Comparison of ENCODE assay signal across 1 cellular context in the genomic region with DNA sequence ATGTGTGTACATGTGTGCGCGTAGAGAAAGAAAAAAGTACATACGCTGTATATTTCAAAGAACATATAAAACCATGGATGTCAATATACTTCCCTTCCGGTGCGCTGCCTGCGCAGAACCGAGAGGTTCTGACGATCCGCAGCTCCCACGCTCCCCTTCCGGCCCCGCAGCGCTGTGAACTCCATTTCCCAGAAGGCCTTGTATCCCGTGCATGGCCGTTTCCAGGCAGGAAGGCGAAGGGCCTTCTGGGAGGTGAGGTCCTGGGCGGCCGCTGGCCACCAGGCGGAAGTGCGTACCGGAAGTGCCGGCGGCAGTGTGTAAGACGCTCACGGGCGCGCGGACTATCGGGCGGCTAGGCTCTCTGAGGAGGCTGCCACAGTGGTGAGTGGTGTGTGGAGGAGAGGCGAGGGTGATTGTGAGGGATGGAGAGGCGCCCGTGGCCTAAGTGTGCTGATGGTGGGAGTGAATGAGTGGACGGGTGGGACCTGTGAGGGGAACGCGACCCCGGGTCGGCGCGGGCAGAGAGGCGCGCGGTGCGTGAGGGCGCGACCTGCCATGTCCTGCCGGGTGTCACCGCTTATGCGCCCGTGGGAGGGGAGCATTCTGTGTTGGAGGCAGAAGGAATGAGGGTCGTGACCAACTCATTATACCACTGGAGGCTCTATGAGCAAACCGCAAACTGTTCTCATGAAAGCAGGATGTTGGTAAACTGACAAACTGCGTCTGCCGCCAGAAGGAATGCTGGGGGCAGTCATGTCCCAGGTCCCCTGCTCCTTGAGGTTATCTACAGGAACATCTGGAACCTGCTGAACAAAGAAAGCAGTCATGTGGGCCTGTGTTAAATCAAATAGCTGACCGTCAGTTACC.
TF ChIP-seq lines count a peak whose summit lies in the region.

A gene with protein sequence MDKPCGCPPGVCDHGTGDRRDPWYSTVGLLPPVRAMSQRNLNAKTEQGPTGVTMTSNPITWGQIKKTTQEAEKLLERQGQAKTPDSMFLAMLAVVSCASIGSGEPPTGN (plus strand): TSS at position 313 of the 867 bp plus-strand sequence. CDS start 6,792 bp downstream, outside the sequence.

TF ChIP-seq in K562, 482 proteins besides CTCF, POLR2A, EP300 and RAD21 (continued from another document and continues in another):
- TF ChIP-seq, protein P1, sequence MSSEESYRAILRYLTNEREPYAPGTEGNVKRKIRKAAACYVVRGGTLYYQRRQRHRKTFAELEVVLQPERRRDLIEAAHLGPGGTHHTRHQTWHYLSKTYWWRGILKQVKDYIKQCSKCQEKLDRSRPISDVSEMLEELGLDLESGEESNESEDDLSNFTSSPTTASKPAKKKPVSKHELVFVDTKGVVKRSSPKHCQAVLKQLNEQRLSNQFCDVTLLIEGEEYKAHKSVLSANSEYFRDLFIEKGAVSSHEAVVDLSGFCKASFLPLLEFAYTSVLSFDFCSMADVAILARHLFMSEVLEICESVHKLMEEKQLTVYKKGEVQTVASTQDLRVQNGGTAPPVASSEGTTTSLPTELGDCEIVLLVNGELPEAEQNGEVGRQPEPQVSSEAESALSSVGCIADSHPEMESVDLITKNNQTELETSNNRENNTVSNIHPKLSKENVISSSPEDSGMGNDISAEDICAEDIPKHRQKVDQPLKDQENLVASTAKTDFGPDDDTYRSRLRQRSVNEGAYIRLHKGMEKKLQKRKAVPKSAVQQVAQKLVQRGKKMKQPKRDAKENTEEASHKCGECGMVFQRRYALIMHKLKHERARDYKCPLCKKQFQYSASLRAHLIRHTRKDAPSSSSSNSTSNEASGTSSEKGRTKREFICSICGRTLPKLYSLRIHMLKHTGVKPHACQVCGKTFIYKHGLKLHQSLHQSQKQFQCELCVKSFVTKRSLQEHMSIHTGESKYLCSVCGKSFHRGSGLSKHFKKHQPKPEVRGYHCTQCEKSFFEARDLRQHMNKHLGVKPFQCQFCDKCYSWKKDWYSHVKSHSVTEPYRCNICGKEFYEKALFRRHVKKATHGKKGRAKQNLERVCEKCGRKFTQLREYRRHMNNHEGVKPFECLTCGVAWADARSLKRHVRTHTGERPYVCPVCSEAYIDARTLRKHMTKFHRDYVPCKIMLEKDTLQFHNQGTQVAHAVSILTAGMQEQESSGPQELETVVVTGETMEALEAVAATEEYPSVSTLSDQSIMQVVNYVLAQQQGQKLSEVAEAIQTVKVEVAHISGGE (CRISPR knock-in tag; IDR thresholded peaks at IDR 0.05): peak; percentile 63 to 97 (median 81); a peak in 5 of 6 replicates
- TF ChIP-seq SLC30A9 (CRISPR knock-in tag; IDR thresholded peaks at IDR 0.05) (no peak), ZNF134 (CRISPR knock-in tag; conservative IDR thresholded peaks at IDR 0.05) (no peak), SETDB1 (IDR thresholded peaks at IDR 0.05; ENCODE audit: low read length) (peak; percentile 86), ZNF408 (CRISPR knock-in tag; IDR thresholded peaks at IDR 0.05; ENCODE audit: low read depth) (no peak), GATAD2A (IDR thresholded peaks at IDR 0.05) (peak; percentile 25; the same call in 1 of the 2 replicates), CCAR2 (IDR thresholded peaks at IDR 0.05; ENCODE audit: low read depth, low read length) (no peak), ZNF707 (CRISPR knock-in tag; conservative IDR thresholded peaks at IDR 0.05) (no peak), MXI1 (IDR thresholded peaks at IDR 0.05; ENCODE audit: low read depth, low read length) (no peak), ZNF57 (CRISPR knock-in tag; IDR thresholded peaks at IDR 0.05) (no peak), SMARCE1 (IDR thresholded peaks at IDR 0.05) (0 out of 2 replicates have a peak, but pooled peaks have one; percentile 39), TEAD2 (tag; IDR thresholded peaks at IDR 0.05) (no peak), FOXJ3 (CRISPR knock-in tag; IDR thresholded peaks at IDR 0.05) (no peak), ZNF507 (tag; conservative IDR thresholded peaks at IDR 0.05) (no peak), GATAD2B (IDR thresholded peaks at IDR 0.05; ENCODE audit: borderline replicate concordance) (0 out of 2 replicates have a peak, but pooled peaks have one; percentile 54), NFXL1 (CRISPR knock-in tag; IDR thresholded peaks at IDR 0.05) (no peak), CREBBP (IDR thresholded peaks at IDR 0.05; ENCODE audit: low read depth, low read length) (no peak), XRCC5 (IDR thresholded peaks at IDR 0.05; ENCODE audit: low read depth, low read length) (no peak; the same call in 1 of the 2 replicates), HNRNPH1 (optimal IDR thresholded peaks at IDR 0.05; ENCODE audit: low read depth, low read length) (no peak), HNRNPLL (IDR thresholded peaks at IDR 0.05; ENCODE audit: low read depth, low read length, poor library complexity, severe bottlenecking) (peak; percentile 100), FOXK2 (conservative IDR thresholded peaks at IDR 0.05 in 1 of 2, IDR thresholded peaks at IDR 0.05 in 1 of 2; ENCODE audit: low read depth in 2 of 2) (peak; percentile 56 to 80; a peak in 3 of 4 replicates), ZNF584 (CRISPR knock-in tag; IDR thresholded peaks at IDR 0.05; ENCODE audit: low read depth) (peak; percentile 86), TCFL5 (CRISPR knock-in tag; conservative IDR thresholded peaks at IDR 0.05) (no peak), STAT5A (IDR thresholded peaks at IDR 0.05; ENCODE audit: borderline replicate concordance, low read length) (no peak), NONO (IDR thresholded peaks at IDR 0.05; ENCODE audit: low read depth in 2 of 2, low read length in 1 of 2) (peak in 1 of 2 experiments; percentile 18; a peak in 1 of 4 replicates), KLF10 (CRISPR knock-in tag; IDR thresholded peaks at IDR 0.05) (no peak), MECOM (CRISPR knock-in tag; IDR thresholded peaks at IDR 0.05) (no peak), ZNF197 (CRISPR knock-in tag; IDR thresholded peaks at IDR 0.05; ENCODE audit: low read depth) (peak; percentile 92), SMARCC2 (IDR thresholded peaks at IDR 0.05; ENCODE audit: low read depth) (no peak), CHD1 (IDR thresholded peaks at IDR 0.05; ENCODE audit: low read length) (peak; percentile 42), ZBTB17 (CRISPR knock-in tag; IDR thresholded peaks at IDR 0.05) (no peak)
- TF ChIP-seq, protein P2, sequence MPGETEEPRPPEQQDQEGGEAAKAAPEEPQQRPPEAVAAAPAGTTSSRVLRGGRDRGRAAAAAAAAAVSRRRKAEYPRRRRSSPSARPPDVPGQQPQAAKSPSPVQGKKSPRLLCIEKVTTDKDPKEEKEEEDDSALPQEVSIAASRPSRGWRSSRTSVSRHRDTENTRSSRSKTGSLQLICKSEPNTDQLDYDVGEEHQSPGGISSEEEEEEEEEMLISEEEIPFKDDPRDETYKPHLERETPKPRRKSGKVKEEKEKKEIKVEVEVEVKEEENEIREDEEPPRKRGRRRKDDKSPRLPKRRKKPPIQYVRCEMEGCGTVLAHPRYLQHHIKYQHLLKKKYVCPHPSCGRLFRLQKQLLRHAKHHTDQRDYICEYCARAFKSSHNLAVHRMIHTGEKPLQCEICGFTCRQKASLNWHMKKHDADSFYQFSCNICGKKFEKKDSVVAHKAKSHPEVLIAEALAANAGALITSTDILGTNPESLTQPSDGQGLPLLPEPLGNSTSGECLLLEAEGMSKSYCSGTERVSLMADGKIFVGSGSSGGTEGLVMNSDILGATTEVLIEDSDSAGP (CRISPR knock-in tag; IDR thresholded peaks at IDR 0.05): no peak
- TF ChIP-seq, protein P3, sequence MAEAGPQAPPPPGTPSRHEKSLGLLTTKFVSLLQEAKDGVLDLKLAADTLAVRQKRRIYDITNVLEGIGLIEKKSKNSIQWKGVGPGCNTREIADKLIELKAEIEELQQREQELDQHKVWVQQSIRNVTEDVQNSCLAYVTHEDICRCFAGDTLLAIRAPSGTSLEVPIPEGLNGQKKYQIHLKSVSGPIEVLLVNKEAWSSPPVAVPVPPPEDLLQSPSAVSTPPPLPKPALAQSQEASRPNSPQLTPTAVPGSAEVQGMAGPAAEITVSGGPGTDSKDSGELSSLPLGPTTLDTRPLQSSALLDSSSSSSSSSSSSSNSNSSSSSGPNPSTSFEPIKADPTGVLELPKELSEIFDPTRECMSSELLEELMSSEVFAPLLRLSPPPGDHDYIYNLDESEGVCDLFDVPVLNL (CRISPR knock-in tag; IDR thresholded peaks at IDR 0.05; ENCODE audit: low read depth): peak; percentile 27; the same call in 1 of the 2 replicates
- TF ChIP-seq, protein P4, sequence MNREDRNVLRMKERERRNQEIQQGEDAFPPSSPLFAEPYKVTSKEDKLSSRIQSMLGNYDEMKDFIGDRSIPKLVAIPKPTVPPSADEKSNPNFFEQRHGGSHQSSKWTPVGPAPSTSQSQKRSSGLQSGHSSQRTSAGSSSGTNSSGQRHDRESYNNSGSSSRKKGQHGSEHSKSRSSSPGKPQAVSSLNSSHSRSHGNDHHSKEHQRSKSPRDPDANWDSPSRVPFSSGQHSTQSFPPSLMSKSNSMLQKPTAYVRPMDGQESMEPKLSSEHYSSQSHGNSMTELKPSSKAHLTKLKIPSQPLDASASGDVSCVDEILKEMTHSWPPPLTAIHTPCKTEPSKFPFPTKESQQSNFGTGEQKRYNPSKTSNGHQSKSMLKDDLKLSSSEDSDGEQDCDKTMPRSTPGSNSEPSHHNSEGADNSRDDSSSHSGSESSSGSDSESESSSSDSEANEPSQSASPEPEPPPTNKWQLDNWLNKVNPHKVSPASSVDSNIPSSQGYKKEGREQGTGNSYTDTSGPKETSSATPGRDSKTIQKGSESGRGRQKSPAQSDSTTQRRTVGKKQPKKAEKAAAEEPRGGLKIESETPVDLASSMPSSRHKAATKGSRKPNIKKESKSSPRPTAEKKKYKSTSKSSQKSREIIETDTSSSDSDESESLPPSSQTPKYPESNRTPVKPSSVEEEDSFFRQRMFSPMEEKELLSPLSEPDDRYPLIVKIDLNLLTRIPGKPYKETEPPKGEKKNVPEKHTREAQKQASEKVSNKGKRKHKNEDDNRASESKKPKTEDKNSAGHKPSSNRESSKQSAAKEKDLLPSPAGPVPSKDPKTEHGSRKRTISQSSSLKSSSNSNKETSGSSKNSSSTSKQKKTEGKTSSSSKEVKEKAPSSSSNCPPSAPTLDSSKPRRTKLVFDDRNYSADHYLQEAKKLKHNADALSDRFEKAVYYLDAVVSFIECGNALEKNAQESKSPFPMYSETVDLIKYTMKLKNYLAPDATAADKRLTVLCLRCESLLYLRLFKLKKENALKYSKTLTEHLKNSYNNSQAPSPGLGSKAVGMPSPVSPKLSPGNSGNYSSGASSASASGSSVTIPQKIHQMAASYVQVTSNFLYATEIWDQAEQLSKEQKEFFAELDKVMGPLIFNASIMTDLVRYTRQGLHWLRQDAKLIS (CRISPR knock-in tag; IDR thresholded peaks at IDR 0.05): peak; percentile 81
- TF ChIP-seq, protein P5, sequence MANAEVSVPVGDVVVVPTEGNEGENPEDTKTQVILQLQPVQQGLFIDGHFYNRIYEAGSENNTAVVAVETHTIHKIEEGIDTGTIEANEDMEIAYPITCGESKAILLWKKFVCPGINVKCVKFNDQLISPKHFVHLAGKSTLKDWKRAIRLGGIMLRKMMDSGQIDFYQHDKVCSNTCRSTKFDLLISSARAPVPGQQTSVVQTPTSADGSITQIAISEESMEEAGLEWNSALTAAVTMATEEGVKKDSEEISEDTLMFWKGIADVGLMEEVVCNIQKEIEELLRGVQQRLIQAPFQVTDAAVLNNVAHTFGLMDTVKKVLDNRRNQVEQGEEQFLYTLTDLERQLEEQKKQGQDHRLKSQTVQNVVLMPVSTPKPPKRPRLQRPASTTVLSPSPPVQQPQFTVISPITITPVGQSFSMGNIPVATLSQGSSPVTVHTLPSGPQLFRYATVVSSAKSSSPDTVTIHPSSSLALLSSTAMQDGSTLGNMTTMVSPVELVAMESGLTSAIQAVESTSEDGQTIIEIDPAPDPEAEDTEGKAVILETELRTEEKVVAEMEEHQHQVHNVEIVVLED (CRISPR knock-in tag; IDR thresholded peaks at IDR 0.05): peak; percentile 82
- TF ChIP-seq, protein P6, sequence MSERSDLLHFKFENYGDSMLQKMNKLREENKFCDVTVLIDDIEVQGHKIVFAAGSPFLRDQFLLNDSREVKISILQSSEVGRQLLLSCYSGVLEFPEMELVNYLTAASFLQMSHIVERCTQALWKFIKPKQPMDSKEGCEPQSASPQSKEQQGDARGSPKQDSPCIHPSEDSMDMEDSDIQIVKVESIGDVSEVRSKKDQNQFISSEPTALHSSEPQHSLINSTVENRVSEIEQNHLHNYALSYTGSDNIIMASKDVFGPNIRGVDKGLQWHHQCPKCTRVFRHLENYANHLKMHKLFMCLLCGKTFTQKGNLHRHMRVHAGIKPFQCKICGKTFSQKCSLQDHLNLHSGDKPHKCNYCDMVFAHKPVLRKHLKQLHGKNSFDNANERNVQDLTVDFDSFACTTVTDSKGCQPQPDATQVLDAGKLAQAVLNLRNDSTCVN (CRISPR knock-in tag; IDR thresholded peaks at IDR 0.05): peak; percentile 94; the same call in 1 of the 2 replicates
- TF ChIP-seq, protein P7, sequence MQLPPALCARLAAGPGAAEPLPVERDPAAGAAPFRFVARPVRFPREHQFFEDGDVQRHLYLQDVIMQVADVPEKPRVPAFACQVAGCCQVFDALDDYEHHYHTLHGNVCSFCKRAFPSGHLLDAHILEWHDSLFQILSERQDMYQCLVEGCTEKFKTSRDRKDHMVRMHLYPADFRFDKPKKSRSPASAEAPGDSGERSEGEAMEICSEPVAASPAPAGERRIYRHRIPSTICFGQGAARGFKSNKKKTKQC (CRISPR knock-in tag; IDR thresholded peaks at IDR 0.05): peak; percentile 89
- TF ChIP-seq, protein P8, sequence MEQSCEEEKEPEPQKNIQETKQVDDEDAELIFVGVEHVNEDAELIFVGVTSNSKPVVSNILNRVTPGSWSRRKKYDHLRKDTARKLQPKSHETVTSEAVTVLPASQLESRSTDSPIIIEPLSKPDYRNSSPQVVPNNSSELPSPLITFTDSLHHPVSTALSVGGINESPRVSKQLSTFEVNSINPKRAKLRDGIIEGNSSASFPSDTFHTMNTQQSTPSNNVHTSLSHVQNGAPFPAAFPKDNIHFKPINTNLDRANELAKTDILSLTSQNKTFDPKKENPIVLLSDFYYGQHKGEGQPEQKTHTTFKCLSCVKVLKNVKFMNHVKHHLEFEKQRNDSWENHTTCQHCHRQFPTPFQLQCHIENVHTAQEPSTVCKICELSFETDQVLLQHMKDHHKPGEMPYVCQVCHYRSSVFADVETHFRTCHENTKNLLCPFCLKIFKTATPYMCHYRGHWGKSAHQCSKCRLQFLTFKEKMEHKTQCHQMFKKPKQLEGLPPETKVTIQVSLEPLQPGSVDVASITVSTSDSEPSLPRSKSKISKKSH (CRISPR knock-in tag; IDR thresholded peaks at IDR 0.05): no peak
- TF ChIP-seq, protein P9, sequence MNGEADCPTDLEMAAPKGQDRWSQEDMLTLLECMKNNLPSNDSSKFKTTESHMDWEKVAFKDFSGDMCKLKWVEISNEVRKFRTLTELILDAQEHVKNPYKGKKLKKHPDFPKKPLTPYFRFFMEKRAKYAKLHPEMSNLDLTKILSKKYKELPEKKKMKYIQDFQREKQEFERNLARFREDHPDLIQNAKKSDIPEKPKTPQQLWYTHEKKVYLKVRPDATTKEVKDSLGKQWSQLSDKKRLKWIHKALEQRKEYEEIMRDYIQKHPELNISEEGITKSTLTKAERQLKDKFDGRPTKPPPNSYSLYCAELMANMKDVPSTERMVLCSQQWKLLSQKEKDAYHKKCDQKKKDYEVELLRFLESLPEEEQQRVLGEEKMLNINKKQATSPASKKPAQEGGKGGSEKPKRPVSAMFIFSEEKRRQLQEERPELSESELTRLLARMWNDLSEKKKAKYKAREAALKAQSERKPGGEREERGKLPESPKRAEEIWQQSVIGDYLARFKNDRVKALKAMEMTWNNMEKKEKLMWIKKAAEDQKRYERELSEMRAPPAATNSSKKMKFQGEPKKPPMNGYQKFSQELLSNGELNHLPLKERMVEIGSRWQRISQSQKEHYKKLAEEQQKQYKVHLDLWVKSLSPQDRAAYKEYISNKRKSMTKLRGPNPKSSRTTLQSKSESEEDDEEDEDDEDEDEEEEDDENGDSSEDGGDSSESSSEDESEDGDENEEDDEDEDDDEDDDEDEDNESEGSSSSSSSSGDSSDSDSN (IDR thresholded peaks at IDR 0.05; ENCODE audit: borderline replicate concordance in 1 of 2, low read depth in 2 of 2, low read length in 2 of 2): no peak
